ENCODE assay signal across 30 cellular contexts in the genomic region with DNA sequence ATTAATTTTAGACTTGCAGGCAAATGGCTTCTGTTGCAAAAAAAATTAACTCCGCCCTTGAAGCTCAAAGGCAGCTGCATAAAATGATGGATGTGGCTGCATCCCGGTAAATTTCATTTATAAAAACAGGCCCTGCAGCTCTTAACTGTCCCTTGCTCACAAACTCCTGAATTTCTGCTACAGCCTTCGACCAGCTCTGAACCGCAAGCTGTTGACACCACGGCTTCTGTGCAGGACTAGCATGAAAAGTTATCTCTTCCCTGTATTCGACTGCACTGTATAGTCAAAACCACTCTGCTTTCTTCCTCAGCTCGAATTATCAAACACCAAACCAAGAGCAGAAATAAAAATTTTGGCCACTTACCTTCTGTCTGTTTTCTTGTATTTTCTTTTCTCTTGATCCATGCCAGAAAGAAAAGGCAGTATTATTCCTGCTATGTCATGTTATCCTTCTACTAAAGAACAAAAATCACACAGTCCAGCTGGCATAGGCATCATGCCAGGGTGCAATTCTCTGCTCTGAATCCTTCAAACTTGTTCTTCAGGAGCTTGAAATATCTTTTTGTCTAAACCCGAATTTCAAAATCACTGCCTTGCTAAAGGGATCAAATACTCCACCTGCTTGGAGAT.
DNase-seq lines count a peak whose midpoint lies in the region; ATAC-seq and TF ChIP-seq lines count a peak whose summit lies in the region.
"Had no signal": no experiment of that assay in that cellular context is flagged by ENCODE, and none has a peak within 500 bp of the region (broad histone marks: within the 10 kb centered on the region; RNA-seq: fewer than 3 reads in every experiment).

No MANE protein-coding gene starts in this region.

- TF ChIP-seq POLR2A in breast epithelium (IDR thresholded peaks at IDR 0.05) = no peak

- POLR2A ChIA-PET in MCF 10A (lab: Yijun Ruan, JAX) (interaction anchor here (1.1 kb wide), 1 partner anchor 19 kb away, joined by 4 read pairs; no protein-coding TSS in a partner anchor), Caco-2 (lab: Charles Lee) (no interaction called here)

- H3K4me3 Mint-ChIP-seq in MCF 10A (ENCODE audit: unreplicated experiment) (peak overlapping the region; percentile 15), neural progenitor cell (no peak overlapping the region), Caco-2 (ENCODE audit: unreplicated experiment) (no peak overlapping the region), nephron progenitor cell (no peak overlapping the region)
- H3K4me3 Mint-ChIP-seq: activated naive CD4-positive, alpha-beta T cell treated with anti-CD3 and anti-CD28 coated beads, Interleukin-2, amount 50 U/mL, for 24 hours; activated T-helper 17 cell treated with anti-CD3 and anti-CD28 coated beads, Interleukin-2, amount 50 U/mL, for 72 hours; CD8-positive, alpha-beta memory T cell; neural crest cell; stimulated activated effector memory CD8-positive, alpha-beta T cell treated with anti-CD3 and anti-CD28 coated beads, Interleukin-12 subunit alpha, Interleukin-12 subunit beta, amount 100 ng/mL, for 72 hours had no signal

- H3K36me3 ChIP-seq in breast epithelium = no peaks in the 10 kb centered on the region
- H3K36me3 ChIP-seq in neural progenitor cell = no peaks in the 10 kb centered on the region
- H3K36me3 ChIP-seq in Caco-2 (ENCODE audit: control insufficient read depth, insufficient read depth, low read length) = no peaks in the 10 kb centered on the region
- H3K36me3 ChIP-seq: lower lobe of right lung, SJCRH30, suprapubic skin, uterus had no signal

- H3K4me3 ChIP-seq in breast epithelium (no peak overlapping the region), dorsolateral prefrontal cortex (peak overlapping the region; percentile 8 to 73 (median 52)), neural progenitor cell (no peak overlapping the region), Caco-2 (ENCODE audit: low read depth, low read length) (no peak overlapping the region)
- H3K4me3 ChIP-seq: A549, lower lobe of right lung, SJCRH30, suprapubic skin, uterus had no signal

- H3K27me3 Mint-ChIP-seq in MCF 10A (ENCODE audit: insufficient read depth, unreplicated experiment) = no peaks in the 10 kb centered on the region
- H3K27me3 Mint-ChIP-seq in neural progenitor cell (ENCODE audit: insufficient read depth, low read depth) = no peaks in the 10 kb centered on the region
- H3K27me3 Mint-ChIP-seq in Caco-2 (ENCODE audit: insufficient read depth, unreplicated experiment) = no peaks in the 10 kb centered on the region
- peaks cover 3% of the 10 kb centered on the region for H3K27me3 Mint-ChIP-seq in nephron progenitor cell (ENCODE audit: low read depth, poor library complexity)
- H3K27me3 Mint-ChIP-seq: activated naive CD4-positive, alpha-beta T cell treated with anti-CD3 and anti-CD28 coated beads, Interleukin-2, amount 50 U/mL, for 24 hours; activated T-helper 17 cell treated with anti-CD3 and anti-CD28 coated beads, Interleukin-2, amount 50 U/mL, for 72 hours; CD8-positive, alpha-beta memory T cell had no signal

- H3K27me3 ChIP-seq in breast epithelium (no peaks in the 10 kb centered on the region), dorsolateral prefrontal cortex (no peaks in the 10 kb centered on the region), neural progenitor cell (no peaks in the 10 kb centered on the region), Caco-2 (replicated peaks; ENCODE audit: control insufficient read depth, insufficient read depth, low read length) (no peaks in the 10 kb centered on the region)
- H3K27me3 ChIP-seq: SJCRH30, suprapubic skin, uterus had no signal

- H3K27ac ChIP-seq in breast epithelium (no peak overlapping the region), dorsolateral prefrontal cortex (peak overlapping the region; percentile 58 to 97 (median 91)), neural progenitor cell (no peak overlapping the region)
- H3K27ac ChIP-seq: A549, lower lobe of right lung, SJCRH30, suprapubic skin, uterus had no signal

- no peak overlapping the region for H3K4me2 ChIP-seq in neural progenitor cell
- H3K4me2 ChIP-seq: A549 had no signal

- H2AFZ ChIP-seq in neural progenitor cell (replicated peaks) = peak overlapping the region; percentile 74

- DNase-seq in MCF 10A (ENCODE audit: unreplicated experiment) = no peak
- no peak for DNase-seq in breast epithelium (ENCODE audit: low spot score in 2 of 2)
- DNase-seq in dorsolateral prefrontal cortex = peak in 8 of 10 donors; percentile 30 to 82 (median 62)
- no peak for DNase-seq in neural progenitor cell (ENCODE audit: low spot score)
- no peak for DNase-seq in Caco-2
- no peak for DNase-seq in nephron progenitor cell
- DNase-seq in A172 (ENCODE audit: low spot score) = no peak
- DNase-seq: activated CD4-positive, alpha-beta T cell treated with anti-CD3 and anti-CD28 coated beads, Interleukin-2, amount 50 U/mL, for 48 hours; activated CD8-positive, alpha-beta memory T cell treated with anti-CD3 and anti-CD28 coated beads, Interleukin-2, amount 50 U/mL, for 4 hours; AML-193; aorta; CD8-positive, alpha-beta memory T cell; IMR-90; lower lobe of right lung; NCI-H1694 treated with DMSO at 0.1 percent for 48 hours; NCI-H2171; NCI-H526 treated with DMSO at 0.1 percent for 48 hours; SJCRH30; stimulated activated CD4-positive, alpha-beta T cell treated with anti-CD3 and anti-CD28 coated beads, Interleukin-12 subunit alpha, Interleukin-12 subunit beta, amount 100 ng/mL, for 4 hours; stimulated activated CD4-positive, alpha-beta T cell treated with anti-CD3 and anti-CD28 coated beads, Interleukin-4, amount 100 ng/mL, for 24 hours; uterus had no signal

- no TSS peak for BruUV-seq in MCF 10A (replicated peaks; lab: Mats Ljungman, UMichigan)
- BruUV-seq in Caco-2 (replicated peaks; lab: Mats Ljungman, UMichigan) = no TSS peak

- TF ChIP-seq CTCF in MCF 10A (IDR thresholded peaks at IDR 0.05; ENCODE audit: unreplicated experiment) = no peak
- no peak for TF ChIP-seq CTCF in breast epithelium (IDR thresholded peaks at IDR 0.05)
- peak in 2 of 56 donors; percentile 5 to 8 for TF ChIP-seq CTCF in dorsolateral prefrontal cortex (IDR thresholded peaks at IDR 0.05 in 54 of 56, conservative IDR thresholded peaks at IDR 0.05 in 2 of 56; ENCODE audit: low read depth in 1 of 56, partially characterized antibody in 56 of 56)
- no peak for TF ChIP-seq CTCF in neural progenitor cell (IDR thresholded peaks at IDR 0.05)
- TF ChIP-seq CTCF in Caco-2 (IDR thresholded peaks at IDR 0.05; ENCODE audit: insufficient read depth in 1 of 2, low read depth in 1 of 2, low read length in 1 of 2, severe bottlenecking in 1 of 2, unreplicated experiment in 1 of 2) = no peak
- TF ChIP-seq CTCF in nephron progenitor cell (IDR thresholded peaks at IDR 0.05) = no peak

- H3K9ac ChIP-seq in neural progenitor cell = no peak overlapping the region

- H3K9me3 Mint-ChIP-seq in MCF 10A (ENCODE audit: unreplicated experiment) (peaks cover 6% of the 10 kb centered on the region), neural progenitor cell (peaks cover 3% of the 10 kb centered on the region), Caco-2 (ENCODE audit: unreplicated experiment) (no peaks in the 10 kb centered on the region), nephron progenitor cell (no peaks in the 10 kb centered on the region)

- CTCF ChIA-PET in MCF 10A (lab: Yijun Ruan, JAX) (interaction anchor here (0.5 to 0.7 kb wide), 3 partner anchors 61 to 599 kb away, joined by 3 to 4 read pairs (median 3); no protein-coding TSS in a partner anchor), Caco-2 (lab: Charles Lee) (no interaction called here)

- H3K9me3 ChIP-seq in breast epithelium (no peaks in the 10 kb centered on the region), neural progenitor cell (ENCODE audit: low read depth) (no peaks in the 10 kb centered on the region), Caco-2 (no peaks in the 10 kb centered on the region)
- H3K9me3 ChIP-seq: A549, lower lobe of right lung, SJCRH30, suprapubic skin, uterus had no signal

- no peaks in the 10 kb centered on the region for H3K79me2 ChIP-seq in neural progenitor cell (ENCODE audit: low read depth)

- intact Hi-C loops in MCF 10A (cut with micrococcal nuclease) (no loop called here), breast epithelium (cut with DNase I; ENCODE audit: low total_unique reads) (no loop called here), dorsolateral prefrontal cortex (cut with DNase I) (loop anchor here (5.0 to 10.0 kb wide), 3 partner anchors 65 to 192 kb away; partner anchors contain the start of gene NCAM2 (in 1 of the 2)), Caco-2 (cut with micrococcal nuclease; ENCODE audit: unreplicated experiment) (no loop called here)

- peaks cover 17% of the 10 kb centered on the region for H3K4me1 Mint-ChIP-seq in MCF 10A (ENCODE audit: insufficient read depth, unreplicated experiment)
- peaks cover 3% of the 10 kb centered on the region for H3K4me1 Mint-ChIP-seq in neural progenitor cell
- no peaks in the 10 kb centered on the region for H3K4me1 Mint-ChIP-seq in Caco-2 (ENCODE audit: low read depth, unreplicated experiment)
- H3K4me1 Mint-ChIP-seq in nephron progenitor cell = peaks cover 4% of the 10 kb centered on the region
- H3K4me1 Mint-ChIP-seq: activated naive CD4-positive, alpha-beta T cell treated with anti-CD3 and anti-CD28 coated beads, Interleukin-2, amount 50 U/mL, for 24 hours; activated T-helper 17 cell treated with anti-CD3 and anti-CD28 coated beads, Interleukin-2, amount 50 U/mL, for 72 hours; CD8-positive, alpha-beta memory T cell; neural crest cell; stimulated activated effector memory CD8-positive, alpha-beta T cell treated with anti-CD3 and anti-CD28 coated beads, Interleukin-12 subunit alpha, Interleukin-12 subunit beta, amount 100 ng/mL, for 72 hours had no signal

- no peaks in the 10 kb centered on the region for H4K20me1 ChIP-seq in neural progenitor cell (ENCODE audit: low read depth)

- H3K27ac Mint-ChIP-seq in MCF 10A (ENCODE audit: low read depth, unreplicated experiment) (no peak overlapping the region), neural progenitor cell (no peak overlapping the region), Caco-2 (ENCODE audit: unreplicated experiment) (no peak overlapping the region), nephron progenitor cell (no peak overlapping the region)
- H3K27ac Mint-ChIP-seq: activated naive CD4-positive, alpha-beta T cell treated with anti-CD3 and anti-CD28 coated beads, Interleukin-2, amount 50 U/mL, for 24 hours; activated T-helper 17 cell treated with anti-CD3 and anti-CD28 coated beads, Interleukin-2, amount 50 U/mL, for 72 hours; CD8-positive, alpha-beta memory T cell; stimulated activated effector memory CD8-positive, alpha-beta T cell treated with anti-CD3 and anti-CD28 coated beads, Interleukin-12 subunit alpha, Interleukin-12 subunit beta, amount 100 ng/mL, for 72 hours had no signal

- ATAC-seq in HG03571 (IDR thresholded peaks at IDR 0.05; ENCODE audit: unreplicated experiment) = no peak
- ATAC-seq: A549; activated T-helper 17 cell treated with anti-CD3 and anti-CD28 coated beads, Interleukin-2, amount 50 U/mL, for 72 hours; lower lobe of right lung; Panc1; sciatic nerve; stimulated activated effector memory CD8-positive, alpha-beta T cell treated with anti-CD3 and anti-CD28 coated beads, Interleukin-12 subunit alpha, Interleukin-12 subunit beta, amount 100 ng/mL, for 72 hours had no signal

- peaks cover 4% of the 10 kb centered on the region for H3K36me3 Mint-ChIP-seq in MCF 10A (ENCODE audit: insufficient read depth, unreplicated experiment)
- no peaks in the 10 kb centered on the region for H3K36me3 Mint-ChIP-seq in neural progenitor cell
- H3K36me3 Mint-ChIP-seq in Caco-2 (ENCODE audit: insufficient read depth, unreplicated experiment) = no peaks in the 10 kb centered on the region
- H3K36me3 Mint-ChIP-seq in nephron progenitor cell (ENCODE audit: low read depth) = no peaks in the 10 kb centered on the region
- H3K36me3 Mint-ChIP-seq: activated naive CD4-positive, alpha-beta T cell treated with anti-CD3 and anti-CD28 coated beads, Interleukin-2, amount 50 U/mL, for 24 hours; CD8-positive, alpha-beta memory T cell; stimulated activated effector memory CD8-positive, alpha-beta T cell treated with anti-CD3 and anti-CD28 coated beads, Interleukin-12 subunit alpha, Interleukin-12 subunit beta, amount 100 ng/mL, for 72 hours had no signal

- no peaks in the 10 kb centered on the region for H3K4me1 ChIP-seq in breast epithelium
- H3K4me1 ChIP-seq in neural progenitor cell = no peaks in the 10 kb centered on the region
- H3K4me1 ChIP-seq in Caco-2 = no peaks in the 10 kb centered on the region
- H3K4me1 ChIP-seq: A549, lower lobe of right lung, SJCRH30, suprapubic skin, uterus had no signal

- no peaks in the 10 kb centered on the region for H3F3A ChIP-seq in neural progenitor cell (ENCODE audit: low read depth)

Comparison
In these comparisons a context has a peak if more than half of its experiments do, and no peak if none do; other contexts are left out.
1. DNase-seq: peak in dorsolateral prefrontal cortex (8 of 10); none in MCF 10A (single experiment), breast epithelium (0 of 2), neural progenitor cell (single experiment), Caco-2 (0 of 2), nephron progenitor cell (single experiment) and A172 (single experiment).
2. H3K27ac ChIP-seq: peak in dorsolateral prefrontal cortex (59 of 59); none in breast epithelium (0 of 2) and neural progenitor cell (single experiment).
3. H3K4me3 ChIP-seq: peak in dorsolateral prefrontal cortex (59 of 59); none in breast epithelium (0 of 3), neural progenitor cell (single experiment) and Caco-2 (single experiment).
4. intact Hi-C loops: an anchor here in dorsolateral prefrontal cortex (5.0 to 10.0 kb wide); none called in MCF 10A, breast epithelium and Caco-2.